In the genomic region with DNA sequence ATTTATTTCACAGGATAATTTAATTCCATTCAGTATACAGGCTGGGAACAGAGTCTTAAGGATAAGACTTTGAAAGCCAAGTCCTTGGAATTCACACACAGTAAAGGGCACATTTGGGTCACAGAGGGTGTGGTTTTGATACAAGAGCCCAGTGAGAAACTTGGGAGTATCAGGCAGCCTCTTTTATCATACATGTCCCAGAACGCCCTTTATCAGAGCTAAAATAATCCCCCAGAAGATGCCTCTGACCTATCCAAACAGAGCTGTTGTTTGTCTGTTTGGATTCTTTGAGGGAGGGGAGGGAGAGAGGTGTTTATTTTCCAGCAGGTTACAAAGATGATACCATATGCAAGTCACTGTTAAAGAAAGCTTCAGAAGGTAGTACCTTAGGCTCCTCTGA, we compare ENCODE assay signal across 14 cellular contexts.
DNase-seq lines count a peak whose midpoint lies in the region; ATAC-seq and TF ChIP-seq lines count a peak whose summit lies in the region.
"Had no signal": no experiment of that assay in that cellular context is flagged by ENCODE, and none has a peak within 500 bp of the region (broad histone marks: within the 10 kb centered on the region; RNA-seq: fewer than 3 reads in every experiment).

No MANE protein-coding gene starts in this region.

- peak overlapping the region; percentile 55 to 85 (median 70) for H3K27ac ChIP-seq in upper lobe of left lung
- H3K27ac ChIP-seq: foreskin keratinocyte had no signal

- peaks cover 25 to 43% (median 30%) of the 10 kb centered on the region in 4 donors for H3K4me1 ChIP-seq in upper lobe of left lung

- intact Hi-C loops in natural killer cell (cut with micrococcal nuclease) = no loop called here

- H3K4me3 Mint-ChIP-seq in natural killer cell treated with Interleukin-12 subunit alpha and Interleukin-12 subunit beta and Interleukin-15 and Interleukin-18, amount 100 ng/mL, for 72 hours = peak overlapping the region; percentile 13
- no peak overlapping the region for H3K4me3 Mint-ChIP-seq in natural killer cell
- no peak overlapping the region for H3K4me3 Mint-ChIP-seq in mesothelial cell of epicardium

- H3K4me1 Mint-ChIP-seq in natural killer cell treated with Interleukin-12 subunit alpha and Interleukin-12 subunit beta and Interleukin-15 and Interleukin-18, amount 100 ng/mL, for 72 hours (ENCODE audit: low read depth in 2 of 2) = peaks cover 50 to 56% of the 10 kb centered on the region in 2 donors
- H3K4me1 Mint-ChIP-seq in natural killer cell (peaks cover 41 to 45% of the 10 kb centered on the region in 2 donors), mesothelial cell of epicardium (peaks cover 27% of the 10 kb centered on the region)

- H3K27ac Mint-ChIP-seq in natural killer cell treated with Interleukin-12 subunit alpha and Interleukin-12 subunit beta and Interleukin-15 and Interleukin-18, amount 100 ng/mL, for 72 hours = no peak overlapping the region
- H3K27ac Mint-ChIP-seq in natural killer cell = no peak overlapping the region
- H3K27ac Mint-ChIP-seq in mesothelial cell of epicardium = peak overlapping the region; percentile 68

- H3K36me3 Mint-ChIP-seq in natural killer cell treated with Interleukin-12 subunit alpha and Interleukin-12 subunit beta and Interleukin-15 and Interleukin-18, amount 100 ng/mL, for 72 hours = peaks cover 32% of the 10 kb centered on the region
- H3K36me3 Mint-ChIP-seq in natural killer cell (peaks cover 24% of the 10 kb centered on the region), mesothelial cell of epicardium (peaks cover 3% of the 10 kb centered on the region)

- no peaks in the 10 kb centered on the region for H3K9me3 ChIP-seq in upper lobe of left lung

- no peak for ATAC-seq in natural killer cell treated with Interleukin-12 subunit alpha and Interleukin-12 subunit beta and Interleukin-15 and Interleukin-18, amount 100 ng/mL, for 72 hours
- ATAC-seq in natural killer cell (no peak), upper lobe of left lung (ENCODE audit: low FRiP score in 2 of 2) (no peak)
- ATAC-seq: foreskin keratinocyte had no signal

- TF ChIP-seq EP300 in upper lobe of left lung (IDR thresholded peaks at IDR 0.05) = no peak

- no peak overlapping the region for H3K4me3 ChIP-seq in upper lobe of left lung

- no peaks in the 10 kb centered on the region for H3K27me3 ChIP-seq in upper lobe of left lung
- H3K27me3 ChIP-seq: foreskin keratinocyte had no signal

- TF ChIP-seq POLR2A in erythroblast (IDR thresholded peaks at IDR 0.05; ENCODE audit: low read length) (no peak), upper lobe of left lung (IDR thresholded peaks at IDR 0.05) (no peak)

- 46 to 64% methylated on average over 1 of the region's 1 CpG for WGBS in upper lobe of left lung, 2 donors

- peaks cover 0 to 42% (median 1%) of the 10 kb centered on the region in 4 donors for H3K36me3 ChIP-seq in upper lobe of left lung

- H3K27me3 Mint-ChIP-seq in natural killer cell treated with Interleukin-12 subunit alpha and Interleukin-12 subunit beta and Interleukin-15 and Interleukin-18, amount 100 ng/mL, for 72 hours = no peaks in the 10 kb centered on the region
- no peaks in the 10 kb centered on the region for H3K27me3 Mint-ChIP-seq in natural killer cell (ENCODE audit: low read depth in 2 of 2)
- H3K27me3 Mint-ChIP-seq in mesothelial cell of epicardium (ENCODE audit: low read depth) = no peaks in the 10 kb centered on the region

- H3K9me3 Mint-ChIP-seq in natural killer cell treated with Interleukin-12 subunit alpha and Interleukin-12 subunit beta and Interleukin-15 and Interleukin-18, amount 100 ng/mL, for 72 hours = no peaks in the 10 kb centered on the region
- no peaks in the 10 kb centered on the region for H3K9me3 Mint-ChIP-seq in natural killer cell
- no peaks in the 10 kb centered on the region for H3K9me3 Mint-ChIP-seq in mesothelial cell of epicardium

- no peak for DNase-seq in natural killer cell treated with Interleukin-12 subunit alpha and Interleukin-12 subunit beta and Interleukin-15 and Interleukin-18, amount 100 ng/mL, for 72 hours (ENCODE audit: low spot score)
- DNase-seq in natural killer cell = no peak
- peak; percentile 14 to 19 for DNase-seq in erythroblast (lab: John Stamatoyannopoulos, UW)
- no peak for DNase-seq in mesothelial cell of epicardium (ENCODE audit: low spot score in 2 of 2, unreplicated experiment in 2 of 2)
- no peak for DNase-seq in upper lobe of left lung
- DNase-seq in NCI-H146 treated with DMSO at 0.1 percent for 48 hours (lab: John Stamatoyannopoulos, UW; ENCODE audit: unreplicated experiment) = no peak
- DNase-seq in pons (ENCODE audit: low spot score) = no peak
- DNase-seq in mucosa of gallbladder (ENCODE audit: low spot score) = no peak
- DNase-seq: dermis blood vessel endothelial cell, foreskin keratinocyte, islet precursor cell, NCI-H146, NCI-H526, SIG-M5 had no signal

- TF ChIP-seq CTCF in natural killer cell (IDR thresholded peaks at IDR 0.05) (no peak), mesothelial cell of epicardium (IDR thresholded peaks at IDR 0.05; ENCODE audit: unreplicated experiment) (no peak), upper lobe of left lung (IDR thresholded peaks at IDR 0.05) (no peak)

Comparison
In these comparisons a context has a peak if more than half of its experiments do, and no peak if none do; other contexts are left out.
1. DNase-seq: peak in erythroblast (2 of 2); none in natural killer cell treated with Interleukin-12 subunit alpha and Interleukin-12 subunit beta and Interleukin-15 and Interleukin-18, amount 100 ng/mL, for 72 hours (single experiment), natural killer cell (single experiment), mesothelial cell of epicardium (0 of 2), upper lobe of left lung (0 of 2), NCI-H146 treated with DMSO at 0.1 percent for 48 hours (single experiment), pons (single experiment) and mucosa of gallbladder (single experiment).